Comparison of ENCODE assay signal across 22 cellular contexts in the genomic region with DNA sequence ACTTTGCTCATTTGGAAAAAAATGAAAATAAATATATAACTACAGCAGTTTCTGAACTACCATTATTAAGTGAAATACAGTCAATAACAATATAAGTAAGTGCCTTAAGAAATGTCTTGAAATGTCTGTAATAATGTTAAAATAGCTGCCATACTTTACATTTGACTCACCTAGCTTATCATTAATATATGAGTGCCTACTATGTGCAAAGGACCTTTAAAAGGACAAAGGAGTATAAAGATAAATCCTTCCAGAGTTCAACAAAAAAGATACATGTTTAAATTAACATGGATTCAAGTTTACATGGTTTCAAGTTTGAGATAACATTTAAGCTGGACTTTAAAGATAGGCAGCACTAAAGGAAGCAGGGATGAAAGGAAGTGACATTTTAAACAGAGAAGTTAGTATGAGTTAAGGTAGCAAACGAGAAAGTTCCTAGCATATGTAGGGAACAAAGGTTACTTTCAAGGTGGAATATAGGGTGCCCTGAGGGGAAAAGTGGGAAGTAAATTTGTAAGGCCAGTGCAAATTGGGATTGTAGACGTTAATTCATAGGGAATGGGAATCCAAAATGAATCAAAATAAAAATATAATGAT. TPM values are rescaled to one million over a fixed set of nuclear protein-coding genes. Genes with fewer than 3 reads are reported as not detected.
DNase-seq lines count a peak whose midpoint lies in the region; ATAC-seq and TF ChIP-seq lines count a peak whose summit lies in the region.
"Had no signal": no experiment of that assay in that cellular context is flagged by ENCODE, and none has a peak within 500 bp of the region (broad histone marks: within the 10 kb centered on the region; RNA-seq: fewer than 3 reads in every experiment).

No MANE protein-coding gene starts in this region.

- no peaks in the 10 kb centered on the region for H3K9me3 ChIP-seq in CD4-positive, alpha-beta T cell (ENCODE audit: control insufficient read depth, low read length)
- H3K9me3 ChIP-seq in esophagus squamous epithelium (no peaks in the 10 kb centered on the region), skeletal muscle tissue (ENCODE audit: control insufficient read depth in 3 of 3, low read length in 3 of 3) (no peaks in the 10 kb centered on the region)
- H3K9me3 ChIP-seq: suprapubic skin had no signal

- TF ChIP-seq POLR2A in esophagus squamous epithelium (IDR thresholded peaks at IDR 0.05) = no peak

- H3K27ac Mint-ChIP-seq in CD4-positive, alpha-beta T cell = no peak overlapping the region
- peak overlapping the region; percentile 6; the same call in 1 of the 2 replicates for H3K27ac Mint-ChIP-seq in HFFc6
- H3K27ac Mint-ChIP-seq: activated CD4-positive, alpha-beta T cell treated with anti-CD3 and anti-CD28 coated beads, Interleukin-2, amount 10 ng/mL, durations not matched to agents 24 days and 14 days had no signal

- 65 to 82% methylated on average over 2 of the region's 2 CpGs for WGBS in esophagus squamous epithelium, 2 donors

- H3K4me1 Mint-ChIP-seq in CD4-positive, alpha-beta T cell (ENCODE audit: low read depth) = peaks cover 43% of the 10 kb centered on the region
- peaks cover 64% of the 10 kb centered on the region for H3K4me1 Mint-ChIP-seq in HFFc6 (ENCODE audit: low read depth)

- H3K4me3 Mint-ChIP-seq in CD4-positive, alpha-beta T cell = peak overlapping the region; percentile 44
- H3K4me3 Mint-ChIP-seq in HFFc6 = no peak overlapping the region
- H3K4me3 Mint-ChIP-seq: activated CD4-positive, alpha-beta T cell treated with anti-CD3 and anti-CD28 coated beads, Interleukin-2, amount 10 ng/mL, durations not matched to agents 24 days and 14 days had no signal

- H3K4me3 ChIP-seq in esophagus squamous epithelium (no peak overlapping the region), skeletal muscle tissue (ENCODE audit: low read length in 3 of 3) (no peak overlapping the region)
- H3K4me3 ChIP-seq: suprapubic skin had no signal

- H3K4me1 ChIP-seq in esophagus squamous epithelium (peaks cover 11 to 74% (median 16%) of the 10 kb centered on the region in 3 donors), skeletal muscle tissue (ENCODE audit: control insufficient read depth in 3 of 3, insufficient read depth in 3 of 3, low read length in 3 of 3) (peaks cover 12 to 21% (median 18%) of the 10 kb centered on the region in 3 donors)

- no peak overlapping the region for H3K27ac ChIP-seq in CD4-positive, alpha-beta T cell (ENCODE audit: low read depth, low read length)
- peak overlapping the region in 3 of 4 donors; percentile 15 to 97 (median 43) for H3K27ac ChIP-seq in esophagus squamous epithelium
- H3K27ac ChIP-seq in skeletal muscle tissue (ENCODE audit: low read depth, low read length) = peak overlapping the region; percentile 11
- H3K27ac ChIP-seq: C4-2B, suprapubic skin had no signal

- ATAC-seq in CD4-positive, alpha-beta T cell (ENCODE audit: poor library complexity) = no peak
- no peak for ATAC-seq in HG02763 (IDR thresholded peaks at IDR 0.05; ENCODE audit: unreplicated experiment)
- ATAC-seq in HG03469 (IDR thresholded peaks at IDR 0.05; ENCODE audit: unreplicated experiment) = no peak

- CTCF ChIA-PET in CD4-positive, alpha-beta T cell (lab: Charles Lee) = no interaction called here

- intact Hi-C loops in CD4-positive, alpha-beta T cell (cut with DNase I, micrococcal nuclease) = loop anchor here in 1 of 2 experiments (5.0 kb wide), 1 partner anchor 316 kb away; no protein-coding TSS in a partner anchor
- intact Hi-C loops in esophagus squamous epithelium (cut with DNase I) = no loop called here

- H3K36me3 ChIP-seq in esophagus squamous epithelium (peaks cover 0 to 3% (median 0%) of the 10 kb centered on the region in 3 donors), skeletal muscle tissue (ENCODE audit: control insufficient read depth in 3 of 3, insufficient read depth in 3 of 3, low read length in 3 of 3) (peaks cover 0 to 3% (median 2%) of the 10 kb centered on the region in 3 donors)
- H3K36me3 ChIP-seq: suprapubic skin had no signal

- POLR2A ChIA-PET in CD4-positive, alpha-beta T cell (lab: Charles Lee) = no interaction called here

- no peaks in the 10 kb centered on the region for H3K27me3 Mint-ChIP-seq in CD4-positive, alpha-beta T cell
- peaks cover 2% of the 10 kb centered on the region for H3K27me3 Mint-ChIP-seq in HFFc6 (ENCODE audit: insufficient read depth)

- no peak overlapping the region for H3K9ac ChIP-seq in skeletal muscle tissue (ENCODE audit: low read depth in 1 of 3, low read length in 3 of 3)

- no peaks in the 10 kb centered on the region for H3K9me3 Mint-ChIP-seq in CD4-positive, alpha-beta T cell
- H3K9me3 Mint-ChIP-seq in HFFc6 = no peaks in the 10 kb centered on the region
- H3K9me3 Mint-ChIP-seq: activated CD4-positive, alpha-beta T cell treated with anti-CD3 and anti-CD28 coated beads, Interleukin-2, amount 10 ng/mL, durations not matched to agents 24 days and 14 days had no signal

- no peak for TF ChIP-seq CTCF in CD4-positive, alpha-beta T cell (IDR thresholded peaks at IDR 0.05)
- TF ChIP-seq CTCF in HFFc6 (IDR thresholded peaks at IDR 0.05) (no peak), esophagus squamous epithelium (IDR thresholded peaks at IDR 0.05) (no peak)

- DNase-seq in CD4-positive, alpha-beta T cell = no peak
- DNase-seq in HFFc6 (no peak), esophagus squamous epithelium (lab: John Stamatoyannopoulos, UW) (no peak), NCI-H187 treated with DMSO at 0.1 percent for 48 hours (lab: John Stamatoyannopoulos, UW) (no peak)
- no peak for DNase-seq in activated naive CD4-positive, alpha-beta T cell treated with Interleukin-2 at 50 U/mL for 16 hours
- DNase-seq: activated CD4-positive, alpha-beta T cell treated with anti-CD3 and anti-CD28 coated beads, Interleukin-2, amount 10 ng/mL, durations not matched to agents 24 days and 14 days; activated CD8-positive, alpha-beta memory T cell treated with anti-CD3 and anti-CD28 coated beads, Interleukin-2, amount 50 U/mL, for 4 hours; activated effector memory CD4-positive, alpha-beta T cell treated with anti-CD3 and anti-CD28 coated beads, Interleukin-2, amount 50 U/mL, for 16 hours; DMS153; foreskin fibroblast; GF-D8; midbrain; MM.1S; NCI-H1436 treated with DMSO at 0.1 percent for 48 hours; NCI-H2171 treated with DMSO at 0.1 percent for 48 hours; NCI-H69; SW 1271 had no signal

- H3K36me3 Mint-ChIP-seq in CD4-positive, alpha-beta T cell (ENCODE audit: low read depth) = peaks cover 17% of the 10 kb centered on the region
- peaks cover 14% of the 10 kb centered on the region for H3K36me3 Mint-ChIP-seq in HFFc6 (ENCODE audit: low read depth)

- H3K27me3 ChIP-seq in CD4-positive, alpha-beta T cell (ENCODE audit: control insufficient read depth, insufficient read depth, low read length) = no peaks in the 10 kb centered on the region
- H3K27me3 ChIP-seq in esophagus squamous epithelium = no peaks in the 10 kb centered on the region
- no peaks in the 10 kb centered on the region for H3K27me3 ChIP-seq in skeletal muscle tissue (ENCODE audit: control insufficient read depth in 3 of 3, insufficient read depth in 3 of 3, low read length in 3 of 3)
- H3K27me3 ChIP-seq: suprapubic skin had no signal

RNA-seq across cellular contexts. Expression of a gene that starts 8.9 kb away (rescaled TPM):
- total RNA-seq in CD4-positive, alpha-beta T cell = 1 to 10 TPM in 1 of 2 experiments, under 1 TPM in 1; 0.74 to 1.3 TPM
- 100 to 1,000 TPM in 1 of 6 experiments, 10 to 100 TPM in 5; 46.9 to 101 (median 83.9) TPM for total RNA-seq in HFFc6 (2021; fragmentation: NEBNext Ultra II Directional; extraction: Animal tissue kit (Norgen Biotek cat#: 25700))
- total RNA-seq in esophagus squamous epithelium (10 to 100 TPM in 3 of 4 donors, 1 to 10 TPM in 1; 9.3 to 88.9 (median 17.6) TPM), skeletal muscle tissue (22.4 TPM)

RNA-seq across cellular contexts. Expression of a gene that starts 8.9 kb away (rescaled TPM):
- total RNA-seq in CD4-positive, alpha-beta T cell = 1 to 10 TPM; 4.3 to 4.5 TPM
- total RNA-seq in HFFc6 (2021; fragmentation: NEBNext Ultra II Directional; extraction: Animal tissue kit (Norgen Biotek cat#: 25700)) = 10 to 100 TPM; 52.6 to 77.2 (median 72.8) TPM
- total RNA-seq in esophagus squamous epithelium = 10 to 100 TPM; 10.4 to 25.6 (median 14.6) TPM
- total RNA-seq in skeletal muscle tissue = 18.8 TPM

Comparison
In these comparisons a context has a peak if more than half of its experiments do, and no peak if none do; other contexts are left out.
1. RNA of a gene that starts 8.9 kb away (total RNA-seq): 46.9 to 101 TPM in HFFc6, 9.3 to 88.9 TPM in esophagus squamous epithelium and 22.4 TPM in skeletal muscle tissue (single experiment); 0.74 to 1.3 TPM in CD4-positive, alpha-beta T cell; every median in the first group is over 4 times any median in the second.